ENCODE assay signal across 27 cellular contexts in genomic region chr16:9557266-9557665, GRCh38.
DNase-seq lines count a peak whose midpoint lies in the region; ATAC-seq, FAIRE-seq and TF ChIP-seq lines count a peak whose summit lies in the region.
"Had no signal": no experiment of that assay in that cellular context is flagged by ENCODE, and none has a peak within 500 bp of the region (broad histone marks: within the 10 kb centered on the region; RNA-seq: fewer than 3 reads in every experiment).

No MANE protein-coding gene starts in this region.

- H3K27ac ChIP-seq in K562 (ENCODE audit: extremely low read depth, low read depth, low read length), result no peak overlapping the region
- H3K27ac ChIP-seq in A673 (ENCODE audit: low read depth, low read length, poor library complexity, severe bottlenecking), result no peak overlapping the region
- H3K27ac ChIP-seq: HL-60, SJSA1 had no signal

- TF ChIP-seq CTCF in K562 (IDR thresholded peaks at IDR 0.05 in 2 of 3, conservative IDR thresholded peaks at IDR 0.05 in 1 of 3; ENCODE audit: insufficient read depth in 2 of 3, low read depth in 1 of 3, low read length in 3 of 3) (no peak), A673 (conservative IDR thresholded peaks at IDR 0.05; ENCODE audit: low read depth, low read length) (no peak)

- peak; percentile 42; the same call in 1 of the 2 replicates for TF ChIP-seq POLR2A in K562 (conservative IDR thresholded peaks at IDR 0.05)

- no peaks in the 10 kb centered on the region for H4K20me1 ChIP-seq in K562 (replicated peaks; ENCODE audit: control insufficient read depth, insufficient read depth, low read length)

- H3K36me3 ChIP-seq in K562 (ENCODE audit: control insufficient read depth, insufficient read depth, low read length), result no peaks in the 10 kb centered on the region
- no peaks in the 10 kb centered on the region for H3K36me3 ChIP-seq in A673 (ENCODE audit: insufficient read depth, low read length, poor library complexity, severe bottlenecking)
- H3K36me3 ChIP-seq: SJSA1 had no signal

- intact Hi-C loops in K562 (cut with micrococcal nuclease), result no loop called here
- intact Hi-C loops in A673 (cut with micrococcal nuclease; ENCODE audit: unreplicated experiment), result no loop called here

- TF ChIP-seq RAD21 in K562 (CRISPR knock-in tag; conservative IDR thresholded peaks at IDR 0.05 in 1 of 2, IDR thresholded peaks at IDR 0.05 in 1 of 2), result no peak

- H2AFZ ChIP-seq in K562 (ENCODE audit: low read depth, low read length), result no peak overlapping the region

- DNase-seq in GM18507 (ENCODE audit: extremely low spot score, insufficient read length, low read depth) (no peak), K562 (ENCODE audit: extremely low read depth in 1 of 4, low spot score in 3 of 4) (no peak), NCI-H187 treated with DMSO at 0.1 percent for 48 hours (lab: John Stamatoyannopoulos, UW) (no peak), AG08395 (ENCODE audit: low spot score) (no peak), A673 (ENCODE audit: low spot score) (no peak)
- DNase-seq: CD4-positive, CD25-positive, alpha-beta regulatory T cell; H9; HFFc6; KBM-7; MM.1S; NCI-H1092; NCI-H1436 treated with DMSO at 0.1 percent for 48 hours; NCI-H2029; NCI-H345; OCI-M1; T-helper 9 cell had no signal

- H3K79me2 ChIP-seq in K562 (ENCODE audit: control insufficient read depth, insufficient read depth, low read length), result no peaks in the 10 kb centered on the region

- in situ Hi-C loops in K562 (cut with MboI), result no loop called here

- peaks cover 3% of the 10 kb centered on the region for H3K9me1 ChIP-seq in K562 (ENCODE audit: control insufficient read depth, insufficient read depth, low read length)

- H3K4me3 ChIP-seq in K562, result no peak overlapping the region
- no peak overlapping the region for H3K4me3 ChIP-seq in A673 (ENCODE audit: low read depth, low read length, poor library complexity, severe bottlenecking)
- H3K4me3 ChIP-seq: SJSA1 had no signal

- no peaks in the 10 kb centered on the region; a peak in 2 of 5 replicates for H3K27me3 ChIP-seq in K562 (ENCODE audit: control insufficient read depth in 2 of 2, insufficient read depth in 2 of 2, low read length in 2 of 2)
- no peaks in the 10 kb centered on the region for H3K27me3 ChIP-seq in A673 (replicated peaks; ENCODE audit: insufficient read depth, low read depth, low read length, poor library complexity)

- POLR2A ChIA-PET in K562 (lab: Yijun Ruan, JAX), result no interaction called here
- POLR2A ChIA-PET in A673 (lab: Charles Lee; ENCODE audit: low non-redundant PET), result no interaction called here

- H3K9me3 ChIP-seq in K562 (replicated peaks; ENCODE audit: control insufficient read depth, insufficient read depth, low read depth, low read length) (no peaks in the 10 kb centered on the region), A673 (ENCODE audit: low read depth, low read length, poor library complexity, severe bottlenecking) (no peaks in the 10 kb centered on the region)
- H3K9me3 ChIP-seq: SJSA1 had no signal

- no peak overlapping the region for H3K4me2 ChIP-seq in K562 (ENCODE audit: insufficient read depth, low read length)

- H3K9ac ChIP-seq in K562 (ENCODE audit: insufficient read depth in 1 of 2, low read depth in 2 of 2, low read length in 2 of 2), result no peak overlapping the region

- ATAC-seq in GM19025 (IDR thresholded peaks at IDR 0.05; ENCODE audit: low read depth, unreplicated experiment) (peak; percentile 84), HG03354 (IDR thresholded peaks at IDR 0.05; ENCODE audit: poor library complexity, severe bottlenecking, unreplicated experiment) (peak; percentile 76), K562 (no peak), GM19351 (IDR thresholded peaks at IDR 0.05; ENCODE audit: unreplicated experiment) (no peak)
- ATAC-seq: HepG2, Right ventricle myocardium inferior had no signal

- FAIRE-seq in GM18507 (lab: Jason Lieb, UNC), result peak; percentile 56
- no peak for FAIRE-seq in K562 (lab: Jason Lieb, UNC)
- FAIRE-seq: A204.1, GM12891, GM19239, HepG2, RCC 7860 had no signal

- CTCF ChIA-PET in K562 (lab: Yijun Ruan, JAX; ENCODE audit: low intra/inter-chr PET ratio) (no interaction called here), A673 (lab: Charles Lee) (no interaction called here)

- H3K4me1 ChIP-seq in K562 (replicated peaks in 1 of 2; ENCODE audit: control insufficient read depth in 2 of 2, insufficient read depth in 2 of 2, low read length in 2 of 2) (no peaks in the 10 kb centered on the region), A673 (ENCODE audit: insufficient read depth, low read length, poor library complexity, severe bottlenecking) (no peaks in the 10 kb centered on the region)
- H3K4me1 ChIP-seq: SJSA1 had no signal

- BruUV-seq in K562 (replicated peaks; lab: Mats Ljungman, UMichigan) (no TSS peak), A673 (replicated peaks; lab: Mats Ljungman, UMichigan) (no TSS peak)

- TF ChIP-seq EP300 in K562 (IDR thresholded peaks at IDR 0.05; ENCODE audit: low read length), result no peak

- 4% methylated on average over 6 of the region's 6 CpGs for WGBS in K562 (ENCODE audit: insufficient coverage, low coverage, missing lambda C conversion rate)

TF ChIP-seq in K562, 482 proteins besides CTCF, POLR2A, EP300 and RAD21:
- TF ChIP-seq PTRF (tag; IDR thresholded peaks at IDR 0.05) (no peak), IRF2 (CRISPR knock-in tag; IDR thresholded peaks at IDR 0.05) (no peak), CREM (IDR thresholded peaks at IDR 0.05; ENCODE audit: low read depth) (no peak), ESRRB (CRISPR knock-in tag; IDR thresholded peaks at IDR 0.05; ENCODE audit: borderline replicate concordance) (no peak), CREB3L1 (IDR thresholded peaks at IDR 0.05; ENCODE audit: borderline replicate concordance, low read depth) (no peak), MYNN (IDR thresholded peaks at IDR 0.05) (no peak), MYNN (CRISPR knock-in tag; IDR thresholded peaks at IDR 0.05) (no peak), GTF3C2 (IDR thresholded peaks at IDR 0.05; ENCODE audit: borderline replicate concordance, extremely low read depth, insufficient read length) (no peak), ZFP36 (IDR thresholded peaks at IDR 0.05; ENCODE audit: low read depth, low read length, partially characterized antibody) (no peak), ZNF785 (CRISPR knock-in tag; IDR thresholded peaks at IDR 0.05) (no peak), PML (IDR thresholded peaks at IDR 0.05; ENCODE audit: low read length) (0 out of 2 replicates have a peak, but pooled peaks have one; percentile 18), SNRNP70 (optimal IDR thresholded peaks at IDR 0.05; ENCODE audit: low read depth, low read length) (no peak), TBP (optimal IDR thresholded peaks at IDR 0.05; ENCODE audit: low read depth, low read length) (peak; percentile 62), C11orf30 (IDR thresholded peaks at IDR 0.05; ENCODE audit: low read depth) (no peak), ZNF124 (CRISPR knock-in tag; IDR thresholded peaks at IDR 0.05) (no peak), PHF8 (IDR thresholded peaks at IDR 0.05; ENCODE audit: borderline replicate concordance, low read length) (no peak)
TF ChIP-seq in K562: peak in this region for 2.

Comparison
In these comparisons a context has a peak if more than half of its experiments do, and no peak if none do; other contexts are left out.
1. ATAC-seq: peak in GM19025 (single experiment) and HG03354 (single experiment); none in K562 (single experiment) and GM19351 (single experiment).